In the genomic region with DNA sequence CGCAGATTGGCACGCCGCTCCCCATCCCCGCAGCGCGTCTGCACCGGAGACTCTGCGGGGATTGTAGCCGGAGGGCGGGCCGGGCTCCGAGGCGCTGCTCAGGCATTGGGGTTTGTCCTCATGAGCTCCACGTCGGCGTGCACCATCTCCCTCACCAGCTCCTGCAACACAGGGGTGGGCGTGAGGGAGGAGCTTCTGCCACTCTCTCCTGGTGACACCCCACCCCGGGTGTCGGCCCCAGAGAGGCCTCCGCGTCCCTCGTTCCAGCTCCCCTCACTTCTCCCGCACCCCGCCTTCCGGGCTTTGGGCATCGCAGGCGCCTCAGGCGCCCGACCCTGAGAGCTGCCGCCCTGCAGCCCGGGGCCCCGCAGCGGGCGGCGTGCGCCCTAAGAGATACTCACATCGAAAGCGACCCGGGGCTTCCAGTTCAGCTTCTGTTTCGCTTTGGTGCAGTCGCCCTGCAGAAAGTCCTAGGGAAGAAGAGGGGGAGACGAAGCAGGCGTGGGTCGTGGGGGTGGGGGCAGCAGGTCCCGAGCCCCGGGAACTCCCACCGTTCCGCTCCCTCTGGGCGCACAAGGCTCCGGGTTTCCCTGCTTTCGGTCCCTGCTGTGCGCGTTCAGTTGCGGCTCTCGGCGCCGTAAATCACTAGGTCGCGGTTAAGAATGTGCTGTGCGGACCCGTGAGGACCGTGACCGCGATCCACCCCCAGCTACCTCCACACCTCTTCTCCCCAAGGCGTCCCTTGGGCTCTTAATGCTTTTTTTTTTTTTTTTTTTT, we compare ENCODE assay signal across 1 cellular context.
TF ChIP-seq lines count a peak whose summit lies in the region.

No MANE protein-coding gene starts in this region.

TF ChIP-seq in HepG2, 621 proteins besides CTCF, POLR2A, EP300 and RAD21:
- TF ChIP-seq ZNF282 (IDR thresholded peaks at IDR 0.05; ENCODE audit: partially characterized antibody) (no peak), ZNF639 (CRISPR knock-in tag; conservative IDR thresholded peaks at IDR 0.05) (no peak), ZFP90 (CRISPR knock-in tag; IDR thresholded peaks at IDR 0.05; ENCODE audit: borderline replicate concordance) (no peak), ZNF350 (CRISPR knock-in tag; IDR thresholded peaks at IDR 0.05; ENCODE audit: borderline replicate concordance, low read depth) (no peak), AGO2 (optimal IDR thresholded peaks at IDR 0.05; ENCODE audit: low read depth, low read length) (peak; percentile 63)
